1 cellular context compared by ENCODE assay signal in genomic region chr5:122313941-122314340, GRCh38.
TF ChIP-seq lines count a peak whose summit lies in the region.

No MANE protein-coding gene starts in this region.

TF ChIP-seq in neural cell, 6 proteins besides CTCF, POLR2A, EP300 and RAD21 (continued from another document):
- no peak for TF ChIP-seq REST (IDR thresholded peaks at IDR 0.05; ENCODE audit: borderline replicate concordance)
- no peak for TF ChIP-seq TAF1 (IDR thresholded peaks at IDR 0.05; ENCODE audit: low read depth)
TF ChIP-seq in neural cell: peak in this region for 0.
